9 cellular contexts compared by ENCODE assay signal in genomic region chr7:41882745-41883527, GRCh38.
DNase-seq lines count a peak whose midpoint lies in the region; ATAC-seq lines count a peak whose summit lies in the region.
"Had no signal": no experiment of that assay in that cellular context is flagged by ENCODE, and none has a peak within 500 bp of the region (broad histone marks: within the 10 kb centered on the region; RNA-seq: fewer than 3 reads in every experiment).

No MANE protein-coding gene starts in this region.

- H3K4me3 ChIP-seq in SJSA1 (no peak overlapping the region), SJCRH30 (no peak overlapping the region)

- H3K36me3 ChIP-seq in SJSA1 = no peaks in the 10 kb centered on the region
- no peaks in the 10 kb centered on the region for H3K36me3 ChIP-seq in SJCRH30

- H3K9me3 Mint-ChIP-seq in activated T-cell treated with anti-CD3 and anti-CD28 coated beads, Interleukin-2, amount 50 U/mL, for 24 hours = peaks cover 23% of the 10 kb centered on the region
- peaks cover 3% of the 10 kb centered on the region for H3K9me3 Mint-ChIP-seq in stimulated activated memory B cell treated with anti-CD40 and anti-IgM and Interleukin-4, amounts not matched to agents 10 μg/mL and 1 μg/mL and 100 μg/mL, for 72 hours

- peak; percentile 19 for ATAC-seq in HG02623 (IDR thresholded peaks at IDR 0.05; ENCODE audit: unreplicated experiment)
- ATAC-seq in stimulated activated memory B cell treated with anti-CD40 and anti-IgM and Interleukin-4, amounts not matched to agents 10 μg/mL and 1 μg/mL and 100 μg/mL, for 72 hours = peak; percentile 35

- peaks cover 6% of the 10 kb centered on the region for H3K27me3 Mint-ChIP-seq in activated T-cell treated with anti-CD3 and anti-CD28 coated beads, Interleukin-2, amount 50 U/mL, for 24 hours
- no peaks in the 10 kb centered on the region for H3K27me3 Mint-ChIP-seq in stimulated activated memory B cell treated with anti-CD40 and anti-IgM and Interleukin-4, amounts not matched to agents 10 μg/mL and 1 μg/mL and 100 μg/mL, for 72 hours

- H3K27ac ChIP-seq in SJSA1 = peak overlapping the region; percentile 15; the same call in 1 of the 2 replicates
- H3K27ac ChIP-seq in SJCRH30 = no peak overlapping the region

- peak overlapping the region; percentile 98 for H3K27ac Mint-ChIP-seq in activated T-cell treated with anti-CD3 and anti-CD28 coated beads, Interleukin-2, amount 50 U/mL, for 24 hours
- peak overlapping the region; percentile 92 for H3K27ac Mint-ChIP-seq in stimulated activated memory B cell treated with anti-CD40 and anti-IgM and Interleukin-4, amounts not matched to agents 10 μg/mL and 1 μg/mL and 100 μg/mL, for 72 hours

- no peak for DNase-seq in activated T-cell treated with anti-CD3 and anti-CD28 coated beads, Interleukin-2, amount 50 U/mL, for 24 hours
- DNase-seq in activated T-cell treated with anti-CD3 and anti-CD28 coated beads, Interleukin-2, amount 50 U/mL, for 1 hour = no peak
- DNase-seq in SJSA1 (ENCODE audit: low read depth in 1 of 2, low spot score in 2 of 2) (no peak), middle frontal gyrus (ENCODE audit: extremely low spot score, low spot score) (no peak), OCI-M1 (lab: John Stamatoyannopoulos, UW) (no peak), SJCRH30 (no peak)
- DNase-seq: left cardiac atrium had no signal

- no peaks in the 10 kb centered on the region for H3K27me3 ChIP-seq in SJSA1 (replicated peaks)
- H3K27me3 ChIP-seq in SJCRH30 = peaks cover 19% of the 10 kb centered on the region

- peaks cover 27% of the 10 kb centered on the region for H3K36me3 Mint-ChIP-seq in activated T-cell treated with anti-CD3 and anti-CD28 coated beads, Interleukin-2, amount 50 U/mL, for 24 hours (ENCODE audit: low read depth)
- H3K36me3 Mint-ChIP-seq in stimulated activated memory B cell treated with anti-CD40 and anti-IgM and Interleukin-4, amounts not matched to agents 10 μg/mL and 1 μg/mL and 100 μg/mL, for 72 hours = no peaks in the 10 kb centered on the region

- H3K4me3 Mint-ChIP-seq in activated T-cell treated with anti-CD3 and anti-CD28 coated beads, Interleukin-2, amount 50 U/mL, for 24 hours = no peak overlapping the region
- H3K4me3 Mint-ChIP-seq in stimulated activated memory B cell treated with anti-CD40 and anti-IgM and Interleukin-4, amounts not matched to agents 10 μg/mL and 1 μg/mL and 100 μg/mL, for 72 hours = no peak overlapping the region

- H3K9me3 ChIP-seq in SJSA1 (replicated peaks) (no peaks in the 10 kb centered on the region), SJCRH30 (replicated peaks) (no peaks in the 10 kb centered on the region)

- peaks cover 67% of the 10 kb centered on the region for H3K4me1 Mint-ChIP-seq in activated T-cell treated with anti-CD3 and anti-CD28 coated beads, Interleukin-2, amount 50 U/mL, for 24 hours (ENCODE audit: low read depth)
- peaks cover 77% of the 10 kb centered on the region for H3K4me1 Mint-ChIP-seq in stimulated activated memory B cell treated with anti-CD40 and anti-IgM and Interleukin-4, amounts not matched to agents 10 μg/mL and 1 μg/mL and 100 μg/mL, for 72 hours

- H3K4me1 ChIP-seq in SJSA1 (replicated peaks) (peaks cover 72% of the 10 kb centered on the region), SJCRH30 (no peaks in the 10 kb centered on the region)
